ENCODE assay signal across 8 cellular contexts in the genomic region with DNA sequence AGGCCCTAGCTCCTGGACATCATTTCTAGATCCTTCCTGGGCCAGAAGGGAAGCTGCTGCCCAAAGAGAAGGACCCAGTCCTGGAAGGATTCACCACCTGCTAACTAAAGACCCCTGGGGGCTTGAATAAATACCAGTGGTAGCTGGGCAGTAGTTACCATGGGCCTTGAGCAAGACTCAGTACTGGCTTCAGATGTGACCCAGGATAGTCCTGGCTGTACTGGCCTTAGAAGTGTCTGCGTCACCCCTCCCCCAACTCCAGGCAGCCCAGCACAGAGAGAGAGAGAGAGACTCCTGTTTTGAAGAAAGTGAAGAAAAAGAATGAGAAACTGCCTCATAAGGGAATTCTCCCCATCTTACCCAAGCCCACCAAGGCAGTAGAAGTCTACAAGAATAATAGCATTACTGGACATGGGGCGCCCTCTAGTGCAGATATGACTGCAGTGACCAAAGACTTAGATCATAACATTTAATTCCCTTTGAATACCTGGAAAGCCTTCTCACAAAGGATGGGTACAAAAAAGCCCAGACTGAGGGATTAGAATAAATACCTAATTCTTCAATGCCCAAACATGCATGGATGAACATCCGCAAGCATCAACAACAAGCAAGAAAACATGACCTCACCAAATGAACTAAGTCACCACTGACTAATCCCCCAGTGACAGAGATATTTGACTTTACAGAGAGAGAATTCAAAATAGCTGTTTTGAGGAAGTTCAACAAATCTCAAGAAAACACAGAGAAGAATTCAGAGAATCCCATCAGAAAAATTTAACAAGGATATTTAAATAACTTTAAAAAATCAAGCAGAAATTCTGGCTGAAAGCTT.
DNase-seq lines count a peak whose midpoint lies in the region; ATAC-seq and TF ChIP-seq lines count a peak whose summit lies in the region.

No MANE protein-coding gene starts in this region.

- intact Hi-C loops in testis (cut with DNase I; ENCODE audit: low total_unique reads) = no loop called here

- no peaks in the 10 kb centered on the region for H3K9me3 ChIP-seq in testis

- H3K27me3 ChIP-seq in testis = no peaks in the 10 kb centered on the region

- TF ChIP-seq POLR2A in testis (IDR thresholded peaks at IDR 0.05) = no peak

- H3K36me3 ChIP-seq in testis (ENCODE audit: low read depth, missing control alignments) = no peaks in the 10 kb centered on the region

- 65 to 69% methylated on average over 3 of the region's 3 CpGs for WGBS in testis, 2 donors

- in situ Hi-C loops in GM13976 (cut with MboI; ENCODE audit: low sequenced_read_pairs, unreplicated experiment) = loop anchor here (10.0 kb wide), 1 partner anchor 797 kb away; no protein-coding TSS in a partner anchor

- peak; percentile 62 for TF ChIP-seq CTCF in AG09309 (IDR thresholded peaks at IDR 0.05; ENCODE audit: control insufficient read depth, insufficient read depth, low read depth, low read length, missing control alignments)
- peak; percentile 54 for TF ChIP-seq CTCF in GM13976 (IDR thresholded peaks at IDR 0.05; ENCODE audit: borderline replicate concordance, control extremely low read depth, extremely low read depth, insufficient read depth, missing control alignments)
- TF ChIP-seq CTCF in cardiac fibroblast (IDR thresholded peaks at IDR 0.05; ENCODE audit: low read depth, low read length) = peak; percentile 69
- peak in 2 of 3 experiments; percentile 16 to 42 for TF ChIP-seq CTCF in testis (IDR thresholded peaks at IDR 0.05)

- H3K4me1 ChIP-seq in testis = no peaks in the 10 kb centered on the region

- H3K27ac ChIP-seq in testis = no peak overlapping the region

- no peak for ATAC-seq in GM19452 (IDR thresholded peaks at IDR 0.05; ENCODE audit: unreplicated experiment)

- no peak for DNase-seq in AG09309 (ENCODE audit: low read depth)
- peak; percentile 16 for DNase-seq in GM13976 (ENCODE audit: low spot score)
- peak; percentile 54 for DNase-seq in NCI-H1092 treated with DMSO at 0.1 percent for 48 hours (lab: John Stamatoyannopoulos, UW)
- peak; percentile 40 for DNase-seq in SKM-1 treated with dmso at 0.1 percent for 144 hours (lab: John Stamatoyannopoulos, UW; ENCODE audit: unreplicated experiment)
- peak; percentile 53 to 69 for DNase-seq in cardiac fibroblast (ENCODE audit: low read depth in 2 of 2)
- peak; percentile 58 to 68 for DNase-seq in lung microvascular endothelial cell (ENCODE audit: low read depth in 2 of 2)
- peak; percentile 75 for DNase-seq in testis

- H3K4me3 ChIP-seq in AG09309 (ENCODE audit: control insufficient read depth, low read depth, low read length) (no peak overlapping the region), cardiac fibroblast (replicated peaks in 1 of 2; ENCODE audit: low read depth in 2 of 2, low read length in 2 of 2) (no peak overlapping the region), testis (no peak overlapping the region)
